ENCODE assay signal across 27 cellular contexts in genomic region chr7:65926588-65926987, GRCh38.
"Had no signal": no experiment of that assay in that cellular context is flagged by ENCODE, and none has a peak within 500 bp of the region (broad histone marks: within the 10 kb centered on the region; RNA-seq: fewer than 3 reads in every experiment).

No MANE protein-coding gene starts in this region.

- H3K4me1 ChIP-seq: suprapubic skin, testis, thyroid gland, tibial artery, tibial nerve, uterus, vagina had no signal

- H3K36me3 ChIP-seq: stomach, suprapubic skin, thoracic aorta, thyroid gland, tibial artery, tibial nerve, transverse colon, upper lobe of left lung, upper lobe of right lung, uterus, vagina had no signal

- DNase-seq: stimulated activated CD4-positive, alpha-beta T cell treated with anti-CD3 and anti-CD28 coated beads, Interleukin-2, amount 100 ng/mL, for 48 hours; stimulated activated CD4-positive, alpha-beta T cell treated with anti-CD3 and anti-CD28 coated beads, Interleukin-4, amount 100 ng/mL, for 1 hour; stimulated activated CD4-positive, alpha-beta T cell treated with anti-CD3 and anti-CD28 coated beads, Interleukin-4, amount 100 ng/mL, for 24 hours; stimulated activated CD4-positive, alpha-beta T cell treated with anti-CD3 and anti-CD28 coated beads, Interleukin-4, amount 100 ng/mL, for 4 hours; stimulated activated CD8-positive, alpha-beta memory T cell treated with anti-CD3 and anti-CD28 coated beads, Interleukin-4, amount 100 ng/mL, for 48 hours; stimulated activated naive B cell treated with anti-CD40 and anti-IgM and Interleukin-4, amounts not matched to agents 10 μg/mL and 1 μg/mL and 100 μg/mL, for 72 hours; stimulated activated naive CD4-positive, alpha-beta T cell; stimulated activated naive CD4-positive, alpha-beta T cell treated with Interleukin-2 at 50 U/mL for 16 hours; stimulated activated naive CD8-positive, alpha-beta T cell treated with anti-CD3 and anti-CD28 coated beads, Interleukin-15, amount 100 ng/mL, for 72 hours; stimulated activated naive CD8-positive, alpha-beta T cell treated with anti-CD3 and anti-CD28 coated beads, Interleukin-15, Interleukin-2, amounts not matched to agents 100 U/mL and 50 U/mL, for 24 hours; stomach; substantia nigra; testis; thyroid gland; tibial artery; transverse colon; trophoblast cell; upper lobe of left lung; upper lobe of right lung; uterus had no signal

- H3K27ac ChIP-seq: suprapubic skin, testis, thoracic aorta, thyroid gland, tibial artery, tibial nerve, transverse colon, upper lobe of left lung, upper lobe of right lung, uterus, vagina had no signal

- H3K9me3 ChIP-seq: stomach, suprapubic skin, testis, thoracic aorta, thyroid gland, tibial artery, tibial nerve, transverse colon, upper lobe of left lung, upper lobe of right lung, uterus, vagina had no signal

- H3K4me3 ChIP-seq: stomach, suprapubic skin, testis, thoracic aorta, thyroid gland, tibial artery, tibial nerve, transverse colon, upper lobe of left lung, upper lobe of right lung, uterus, vagina had no signal

- FAIRE-seq: urothelium cell line had no signal

- H3K27me3 ChIP-seq: stomach, suprapubic skin, testis, thyroid gland, tibial artery, tibial nerve, transverse colon, upper lobe of left lung, upper lobe of right lung, uterus, vagina had no signal

- ATAC-seq: stimulated activated effector memory CD8-positive, alpha-beta T cell treated with anti-CD3 and anti-CD28 coated beads, Interleukin-12 subunit alpha, Interleukin-12 subunit beta, amount 100 ng/mL, for 72 hours; stimulated activated memory B cell treated with anti-CD40 and anti-IgM and Interleukin-4, amounts not matched to agents 10 μg/mL and 1 μg/mL and 100 μg/mL, for 72 hours; stimulated activated naive B cell treated with anti-CD40 and anti-IgM and Interleukin-4, amounts not matched to agents 10 μg/mL and 1 μg/mL and 100 μg/mL, for 72 hours; stimulated activated naive CD8-positive, alpha-beta T cell treated with anti-CD3 and anti-CD28 coated beads, Interleukin-15, amount 100 ng/mL, for 72 hours; stimulated activated naive CD8-positive, alpha-beta T cell treated with anti-CD3 and anti-CD28 coated beads, Interleukin-15, Interleukin-2, amounts not matched to agents 100 U/mL and 50 U/mL, for 24 hours; upper lobe of right lung had no signal
